In genomic region chr12:104063712-104064030, GRCh38 we compare ENCODE assay signal across 8 cellular contexts.
DNase-seq lines count a peak whose midpoint lies in the region; ATAC-seq and TF ChIP-seq lines count a peak whose summit lies in the region.

No MANE protein-coding gene starts in this region.

- peak overlapping the region; percentile 81 for H3K27ac Mint-ChIP-seq in stimulated activated memory B cell treated with anti-CD40 and anti-IgM and Interleukin-4, amounts not matched to agents 10 μg/mL and 1 μg/mL and 100 μg/mL, for 72 hours

- DNase-seq in GM06990 (ENCODE audit: extremely low read depth, insufficient read length) (no peak), HS-27A (ENCODE audit: low read depth) (peak; percentile 27), adipocyte (ENCODE audit: low read depth) (no peak), midbrain (lab: John Stamatoyannopoulos, UW) (no peak), cerebellar nuclear complex (lab: John Stamatoyannopoulos, UW) (no peak)

- H3K27me3 ChIP-seq in GM06990 (replicated peaks; ENCODE audit: control insufficient read depth, insufficient read depth, low read length) (no peaks in the 10 kb centered on the region), adipocyte (replicated peaks; ENCODE audit: control insufficient read depth, insufficient read depth, low read length) (no peaks in the 10 kb centered on the region), iPS-20b (ENCODE audit: insufficient read depth, low read length) (peaks cover 27% of the 10 kb centered on the region)

- H3K27ac ChIP-seq in iPS-20b (ENCODE audit: low read length), result no peak overlapping the region

- H3K4me1 ChIP-seq in adipocyte (ENCODE audit: control insufficient read depth, insufficient read depth, low read length) (peaks cover 15% of the 10 kb centered on the region), iPS-20b (ENCODE audit: insufficient read depth, low read length) (no peaks in the 10 kb centered on the region)

- H3K9ac ChIP-seq in adipocyte (ENCODE audit: low read length), result peak overlapping the region; percentile 94
- peak overlapping the region; percentile 78; the same call in 1 of the 2 replicates for H3K9ac ChIP-seq in iPS-20b (ENCODE audit: low read depth, low read length)

- no peaks in the 10 kb centered on the region for H3K9me3 ChIP-seq in adipocyte (ENCODE audit: control insufficient read depth, low read length)
- H3K9me3 ChIP-seq in iPS-20b (ENCODE audit: insufficient read depth, low read depth, low read length), result no peaks in the 10 kb centered on the region

- no peaks in the 10 kb centered on the region for H3K9me3 Mint-ChIP-seq in stimulated activated memory B cell treated with anti-CD40 and anti-IgM and Interleukin-4, amounts not matched to agents 10 μg/mL and 1 μg/mL and 100 μg/mL, for 72 hours

- TF ChIP-seq CTCF in GM06990 (IDR thresholded peaks at IDR 0.05; ENCODE audit: insufficient read depth, low read length, poor library complexity, severe bottlenecking), result no peak

- H3K4me1 Mint-ChIP-seq in stimulated activated memory B cell treated with anti-CD40 and anti-IgM and Interleukin-4, amounts not matched to agents 10 μg/mL and 1 μg/mL and 100 μg/mL, for 72 hours, result peaks cover 12% of the 10 kb centered on the region

- no peaks in the 10 kb centered on the region for H3K27me3 Mint-ChIP-seq in stimulated activated memory B cell treated with anti-CD40 and anti-IgM and Interleukin-4, amounts not matched to agents 10 μg/mL and 1 μg/mL and 100 μg/mL, for 72 hours

- no peaks in the 10 kb centered on the region for H3K36me3 ChIP-seq in GM06990 (ENCODE audit: control insufficient read depth, insufficient read depth, low read length)
- peaks cover 11% of the 10 kb centered on the region for H3K36me3 ChIP-seq in adipocyte (ENCODE audit: control insufficient read depth, insufficient read depth, low read length, severe bottlenecking)
- no peaks in the 10 kb centered on the region for H3K36me3 ChIP-seq in iPS-20b (ENCODE audit: insufficient read depth, low read depth, low read length)

- ATAC-seq in GM21390 (IDR thresholded peaks at IDR 0.05; ENCODE audit: unreplicated experiment), result peak; percentile 37
- ATAC-seq in stimulated activated memory B cell treated with anti-CD40 and anti-IgM and Interleukin-4, amounts not matched to agents 10 μg/mL and 1 μg/mL and 100 μg/mL, for 72 hours, result peak; percentile 45

- peak overlapping the region; percentile 95 for H3K4me3 ChIP-seq in GM06990 (replicated peaks; ENCODE audit: low read depth, low read length)
- H3K4me3 ChIP-seq in adipocyte (ENCODE audit: low read length), result peak overlapping the region; percentile 97
- H3K4me3 ChIP-seq in iPS-20b (ENCODE audit: low read length), result peak overlapping the region; percentile 98

- no peaks in the 10 kb centered on the region for H3K36me3 Mint-ChIP-seq in stimulated activated memory B cell treated with anti-CD40 and anti-IgM and Interleukin-4, amounts not matched to agents 10 μg/mL and 1 μg/mL and 100 μg/mL, for 72 hours

- H3K4me3 Mint-ChIP-seq in stimulated activated memory B cell treated with anti-CD40 and anti-IgM and Interleukin-4, amounts not matched to agents 10 μg/mL and 1 μg/mL and 100 μg/mL, for 72 hours, result peak overlapping the region; percentile 99
